ENCODE assay signal across 13 cellular contexts in genomic region chr4:98747659-98748091, GRCh38.
DNase-seq lines count a peak whose midpoint lies in the region; ATAC-seq and TF ChIP-seq lines count a peak whose summit lies in the region.
"Had no signal": no experiment of that assay in that cellular context is flagged by ENCODE, and none has a peak within 500 bp of the region (broad histone marks: within the 10 kb centered on the region; RNA-seq: fewer than 3 reads in every experiment).

No MANE protein-coding gene starts in this region.

- DNase-seq in HT-29 (ENCODE audit: low spot score) (peak; percentile 69), WTC11 (ENCODE audit: low spot score) (no peak), foreskin melanocyte (peak; percentile 9), osteocyte (ENCODE audit: extremely low spot score, unreplicated experiment) (no peak), H7 (no peak)
- no peak for DNase-seq in stimulated activated naive CD8-positive, alpha-beta T cell treated with anti-CD3 and anti-CD28 coated beads, Interleukin-15, amount 100 ng/mL, for 72 hours
- no peak for DNase-seq in activated CD8-positive, alpha-beta memory T cell treated with anti-CD3 and anti-CD28 coated beads, Interleukin-2, amount 50 U/mL, for 48 hours
- DNase-seq: activated naive CD4-positive, alpha-beta T cell treated with anti-CD3 and anti-CD28 coated beads, Interleukin-2, amount 50 U/mL, for 16 hours; MV-4-11; NCI-H2227 treated with DMSO at 0.1 percent for 48 hours; OCI-M1 had no signal

- H3K4me3 ChIP-seq in H7 (ENCODE audit: insufficient read depth, low read depth, low read length), result no peak overlapping the region
- H3K4me3 ChIP-seq: thoracic aorta had no signal

- H3K9me3 Mint-ChIP-seq in WTC11 (peaks cover 6% of the 10 kb centered on the region; the same call in 1 of the 2 replicates), osteocyte (ENCODE audit: unreplicated experiment) (no peaks in the 10 kb centered on the region)
- peaks cover 0 to 5% of the 10 kb centered on the region in 2 donors for H3K9me3 Mint-ChIP-seq in stimulated activated naive CD8-positive, alpha-beta T cell treated with anti-CD3 and anti-CD28 coated beads, Interleukin-15, amount 100 ng/mL, for 72 hours

- H3K27ac Mint-ChIP-seq in WTC11 (peak overlapping the region; percentile 38), osteocyte (ENCODE audit: unreplicated experiment) (peak overlapping the region; percentile 47)
- no peak overlapping the region for H3K27ac Mint-ChIP-seq in stimulated activated naive CD8-positive, alpha-beta T cell treated with anti-CD3 and anti-CD28 coated beads, Interleukin-15, amount 100 ng/mL, for 72 hours

- CTCF ChIA-PET in WTC11 (lab: Charles Lee), result no interaction called here

- ATAC-seq in WTC11, result peak; percentile 80
- no peak for ATAC-seq in stimulated activated naive CD8-positive, alpha-beta T cell treated with anti-CD3 and anti-CD28 coated beads, Interleukin-15, amount 100 ng/mL, for 72 hours
- ATAC-seq in SK-N-SH treated with all-trans-retinoic acid at 6 μM for 48 hours, result no peak

- POLR2A ChIA-PET in WTC11 (lab: Charles Lee), result interaction anchor here (0.6 to 2.0 kb wide), 3 partner anchors 122 to 324 kb away, joined by 3 to 4 read pairs (median 3); no protein-coding TSS in a partner anchor

- H3K36me3 Mint-ChIP-seq in WTC11, result no peaks in the 10 kb centered on the region
- no peaks in the 10 kb centered on the region for H3K36me3 Mint-ChIP-seq in osteocyte (ENCODE audit: unreplicated experiment)

- no peaks in the 10 kb centered on the region for H3K27me3 Mint-ChIP-seq in WTC11 (ENCODE audit: low read depth)
- no peaks in the 10 kb centered on the region for H3K27me3 Mint-ChIP-seq in osteocyte (ENCODE audit: unreplicated experiment)
- H3K27me3 Mint-ChIP-seq in stimulated activated naive CD8-positive, alpha-beta T cell treated with anti-CD3 and anti-CD28 coated beads, Interleukin-15, amount 100 ng/mL, for 72 hours, result no peaks in the 10 kb centered on the region

- H3K4me1 Mint-ChIP-seq in WTC11 (peaks cover 7% of the 10 kb centered on the region), osteocyte (ENCODE audit: unreplicated experiment) (peaks cover 42% of the 10 kb centered on the region)
- peaks cover 4% of the 10 kb centered on the region for H3K4me1 Mint-ChIP-seq in stimulated activated naive CD8-positive, alpha-beta T cell treated with anti-CD3 and anti-CD28 coated beads, Interleukin-15, amount 100 ng/mL, for 72 hours

- no peaks in the 10 kb centered on the region for H3K27me3 ChIP-seq in H7 (ENCODE audit: control insufficient read depth, insufficient read depth, low read length)

- H3K36me3 ChIP-seq in H7 (replicated peaks; ENCODE audit: control insufficient read depth, insufficient read depth, low read length), result no peaks in the 10 kb centered on the region
- H3K36me3 ChIP-seq: thoracic aorta had no signal

- TF ChIP-seq CTCF in WTC11 (IDR thresholded peaks at IDR 0.05) (no peak), osteocyte (IDR thresholded peaks at IDR 0.05) (no peak)

- H3K4me3 Mint-ChIP-seq in WTC11, result no peak overlapping the region
- no peak overlapping the region for H3K4me3 Mint-ChIP-seq in osteocyte (ENCODE audit: unreplicated experiment)
- H3K4me3 Mint-ChIP-seq in stimulated activated naive CD8-positive, alpha-beta T cell treated with anti-CD3 and anti-CD28 coated beads, Interleukin-15, amount 100 ng/mL, for 72 hours, result no peak overlapping the region

TF ChIP-seq in WTC11, 78 proteins besides CTCF, POLR2A, EP300 and RAD21:
- TF ChIP-seq CREB1 (CRISPR knock-in tag; IDR thresholded peaks at IDR 0.05) (no peak), KAT7 (CRISPR knock-in tag; IDR thresholded peaks at IDR 0.05; ENCODE audit: borderline replicate concordance) (no peak), JAZF1 (CRISPR knock-in tag; IDR thresholded peaks at IDR 0.05) (no peak), ZNF423 (CRISPR knock-in tag; IDR thresholded peaks at IDR 0.05) (no peak), EMX1 (CRISPR knock-in tag; IDR thresholded peaks at IDR 0.05) (no peak), RELA (CRISPR knock-in tag; IDR thresholded peaks at IDR 0.05; ENCODE audit: borderline replicate concordance) (no peak), GTF2I (CRISPR knock-in tag; conservative IDR thresholded peaks at IDR 0.05) (no peak)

TF ChIP-seq in SK-N-SH treated with all-trans-retinoic acid at 6 μM for 48 hours, 23 proteins besides CTCF, POLR2A, EP300 and RAD21:
- no peak for TF ChIP-seq ZFP30 (CRISPR knock-in tag; IDR thresholded peaks at IDR 0.05)
- TF ChIP-seq ZFP3 (CRISPR knock-in tag; IDR thresholded peaks at IDR 0.05), result no peak
- no peak for TF ChIP-seq ZNF565 (CRISPR knock-in tag; conservative IDR thresholded peaks at IDR 0.05; ENCODE audit: low read depth)
- no peak for TF ChIP-seq PATZ1 (CRISPR knock-in tag; IDR thresholded peaks at IDR 0.05; ENCODE audit: borderline replicate concordance)
- no peak for TF ChIP-seq PPARA (CRISPR knock-in tag; IDR thresholded peaks at IDR 0.05; ENCODE audit: borderline replicate concordance)
- no peak for TF ChIP-seq BACH2 (CRISPR knock-in tag; IDR thresholded peaks at IDR 0.05; ENCODE audit: borderline replicate concordance)
- TF ChIP-seq TCF4 (CRISPR knock-in tag; IDR thresholded peaks at IDR 0.05; ENCODE audit: borderline replicate concordance), result no peak

Comparison
In these comparisons a context has a peak if more than half of its experiments do, and no peak if none do; other contexts are left out.
1. DNase-seq: peak in HT-29 (single experiment) and foreskin melanocyte (single experiment); none in WTC11 (single experiment), osteocyte (single experiment), stimulated activated naive CD8-positive, alpha-beta T cell treated with anti-CD3 and anti-CD28 coated beads, Interleukin-15, amount 100 ng/mL, for 72 hours (0 of 2), activated CD8-positive, alpha-beta memory T cell treated with anti-CD3 and anti-CD28 coated beads, Interleukin-2, amount 50 U/mL, for 48 hours (single experiment) and H7 (single experiment).
2. H3K27ac Mint-ChIP-seq: peak in WTC11 (single experiment) and osteocyte (single experiment); none in stimulated activated naive CD8-positive, alpha-beta T cell treated with anti-CD3 and anti-CD28 coated beads, Interleukin-15, amount 100 ng/mL, for 72 hours (0 of 2).